In the genomic region with DNA sequence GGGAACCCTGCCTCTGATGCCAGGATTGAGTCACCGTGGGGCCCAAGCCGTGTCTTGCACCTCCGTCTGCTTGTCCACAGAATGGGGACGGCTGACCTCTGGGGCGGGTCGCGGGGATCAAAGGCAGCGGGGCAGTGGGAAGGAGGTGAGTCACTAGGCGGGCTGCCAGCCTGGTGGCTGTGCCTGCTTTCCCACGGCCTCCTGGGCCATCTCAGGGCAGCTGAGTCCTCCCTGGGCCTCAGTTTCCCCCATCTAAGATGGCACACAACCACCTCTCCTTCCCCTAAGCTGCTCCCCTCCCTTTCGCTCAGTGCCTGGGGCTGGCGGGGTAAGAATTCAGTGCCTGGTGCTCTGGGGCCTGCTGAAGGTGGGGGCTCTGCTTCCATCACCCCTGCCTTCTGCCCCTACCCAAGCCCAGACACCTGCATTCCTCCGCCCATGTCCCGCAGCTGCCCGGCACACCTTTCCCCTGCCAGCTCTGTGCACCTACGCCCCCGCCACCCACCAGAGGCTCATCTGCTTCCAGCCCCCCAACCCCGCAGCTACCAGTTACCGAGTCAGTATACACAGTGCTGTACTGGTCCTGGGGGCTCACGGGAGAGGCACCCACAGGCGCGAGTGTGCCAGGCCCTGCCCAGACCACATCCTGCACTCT, we compare ENCODE assay signal across 9 cellular contexts. TPM values are rescaled to one million over a fixed set of nuclear protein-coding genes. Genes with fewer than 3 reads are reported as not detected.
A peak's percentile ranks its signal among the peaks of the same experiment; 100 is the strongest.
DNase-seq lines count a peak whose midpoint lies in the region; FAIRE-seq and TF ChIP-seq lines count a peak whose summit lies in the region.
"Had no signal": no experiment of that assay in that cellular context is flagged by ENCODE, and none has a peak within 500 bp of the region (broad histone marks: within the 10 kb centered on the region; RNA-seq: fewer than 3 reads in every experiment).

No MANE protein-coding gene starts in this region.

- H3K36me3 ChIP-seq in astrocyte (ENCODE audit: insufficient read depth, low read length) = no peaks in the 10 kb centered on the region

- H3K4me1 Mint-ChIP-seq in astrocyte (ENCODE audit: low read depth, unreplicated experiment) = peaks cover 10% of the 10 kb centered on the region

- H3K36me3 Mint-ChIP-seq in astrocyte (ENCODE audit: low read depth, unreplicated experiment) = peaks cover 3% of the 10 kb centered on the region

- H2AFZ ChIP-seq in astrocyte (ENCODE audit: low read depth, low read length) = no peak overlapping the region

- no peak overlapping the region for H3K27ac ChIP-seq in astrocyte (ENCODE audit: low read depth, low read length)

- H3K4me2 ChIP-seq in astrocyte (ENCODE audit: low read length) = peak overlapping the region; percentile 39

- H3K4me3 ChIP-seq in astrocyte (ENCODE audit: insufficient read depth, low read depth, low read length) = peak overlapping the region; percentile 5

- no peak for FAIRE-seq in astrocyte (lab: Jason Lieb, UNC)

- no peaks in the 10 kb centered on the region for H3K27me3 Mint-ChIP-seq in astrocyte (ENCODE audit: low read depth, unreplicated experiment)

- peaks cover 60% of the 10 kb centered on the region for H4K20me1 ChIP-seq in astrocyte (ENCODE audit: insufficient read depth, low read length)

- no peaks in the 10 kb centered on the region for H3K27me3 ChIP-seq in astrocyte (ENCODE audit: insufficient read depth, low read length)

- peak overlapping the region; percentile 50 for H3K4me3 Mint-ChIP-seq in astrocyte (ENCODE audit: unreplicated experiment)

- DNase-seq in stimulated activated CD4-positive, alpha-beta T cell treated with anti-CD3 and anti-CD28 coated beads, Interleukin-1b, Interleukin-23, amount 100 ng/mL, for 48 hours = peak; percentile 29
- DNase-seq in stimulated activated CD4-positive, alpha-beta T cell treated with anti-CD3 and anti-CD28 coated beads, Interleukin-2, amount 100 ng/mL, for 48 hours = no peak
- DNase-seq in astrocyte (ENCODE audit: low read depth) (no peak), lung microvascular endothelial cell (ENCODE audit: low read depth in 2 of 2) (peak; percentile 55 to 74), D341Med (ENCODE audit: low spot score) (no peak), SHP77 treated with DMSO at 0.1 percent for 48 hours (lab: John Stamatoyannopoulos, UW) (no peak), NCI-H2171 (lab: John Stamatoyannopoulos, UW) (no peak)
- DNase-seq in activated CD4-positive, CD25-positive, alpha-beta regulatory T cell (lab: John Stamatoyannopoulos, UW) = no peak
- DNase-seq: NCI-H1436 treated with DMSO at 0.1 percent for 48 hours had no signal

- TF ChIP-seq CTCF in astrocyte (IDR thresholded peaks at IDR 0.05; ENCODE audit: insufficient read depth, low read depth, low read length) = no peak

- H3K9me3 ChIP-seq in astrocyte (ENCODE audit: insufficient read depth, low read depth, low read length) = no peaks in the 10 kb centered on the region

- H3K9ac ChIP-seq in astrocyte (ENCODE audit: low read length) = peak overlapping the region; percentile 12

- H3K4me1 ChIP-seq in astrocyte (ENCODE audit: insufficient read depth, low read length) = peaks cover 30% of the 10 kb centered on the region

- peaks cover 61% of the 10 kb centered on the region for H3K79me2 ChIP-seq in astrocyte (ENCODE audit: insufficient read depth, low read length)

- no peak overlapping the region for H3K27ac Mint-ChIP-seq in astrocyte (ENCODE audit: unreplicated experiment)

- no peaks in the 10 kb centered on the region for H3K9me3 Mint-ChIP-seq in astrocyte (ENCODE audit: unreplicated experiment)

RNA-seq across cellular contexts. Expression of a gene that starts 3.5 kb away (rescaled TPM):
- total RNA-seq in astrocyte (123 and 146 TPM in 2 replicates), lung microvascular endothelial cell (80.9 and 102 TPM in 2 replicates)

RNA-seq across cellular contexts. Expression of a gene that starts 32.1 kb away (rescaled TPM):
- total RNA-seq in astrocyte = 49.5 and 53.7 TPM in 2 replicates
- total RNA-seq in lung microvascular endothelial cell = 29.0 and 34.9 TPM in 2 replicates

RNA-seq across cellular contexts. Expression of a gene that starts 48.5 kb away (rescaled TPM):
- total RNA-seq in astrocyte (45.3 and 47.2 TPM in 2 replicates), lung microvascular endothelial cell (12.6 and 13.1 TPM in 2 replicates)

RNA-seq across cellular contexts. Expression of a gene that starts 49.1 kb away (rescaled TPM):
- total RNA-seq in astrocyte (5.6 and 5.8 TPM in 2 replicates), lung microvascular endothelial cell (0.60 and 0.65 TPM in 2 replicates)

Comparison
In these comparisons a context has a peak if more than half of its experiments do, and no peak if none do; other contexts are left out.
1. DNase-seq: peak in stimulated activated CD4-positive, alpha-beta T cell treated with anti-CD3 and anti-CD28 coated beads, Interleukin-1b, Interleukin-23, amount 100 ng/mL, for 48 hours (single experiment) and lung microvascular endothelial cell (2 of 2); none in stimulated activated CD4-positive, alpha-beta T cell treated with anti-CD3 and anti-CD28 coated beads, Interleukin-2, amount 100 ng/mL, for 48 hours (0 of 2), astrocyte (single experiment), activated CD4-positive, CD25-positive, alpha-beta regulatory T cell (0 of 4), D341Med (single experiment), SHP77 treated with DMSO at 0.1 percent for 48 hours (single experiment) and NCI-H2171 (single experiment).